9 cellular contexts compared by ENCODE assay signal in the genomic region with DNA sequence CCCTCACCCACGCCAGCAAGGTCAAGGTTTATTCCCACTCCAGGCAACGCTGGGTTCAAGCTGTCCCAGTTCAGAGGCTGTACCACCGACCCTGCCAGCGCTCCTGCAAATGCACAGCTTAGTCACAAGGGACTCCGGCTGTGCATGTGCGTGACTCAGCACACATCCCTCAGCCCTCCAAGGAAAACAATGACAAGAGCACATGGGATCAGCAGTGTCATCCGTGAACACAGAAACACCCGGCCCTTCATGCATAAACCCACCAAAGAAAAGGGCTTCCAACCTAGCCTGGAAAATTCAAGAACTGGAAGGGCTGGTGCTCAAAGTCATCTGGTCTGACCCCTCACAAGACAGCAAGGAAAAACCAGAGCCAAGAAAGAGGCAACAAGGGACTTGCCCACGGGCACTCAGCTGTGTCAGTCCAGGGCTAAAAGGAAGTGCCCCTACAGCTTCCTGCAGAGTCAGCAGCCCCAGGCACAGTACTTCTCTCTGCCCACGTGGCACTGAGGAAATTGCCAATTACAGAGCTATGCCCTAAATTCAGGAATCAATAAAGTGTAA.
DNase-seq lines count a peak whose midpoint lies in the region; ATAC-seq and TF ChIP-seq lines count a peak whose summit lies in the region.
"Had no signal": no experiment of that assay in that cellular context is flagged by ENCODE, and none has a peak within 500 bp of the region (broad histone marks: within the 10 kb centered on the region; RNA-seq: fewer than 3 reads in every experiment).

No MANE protein-coding gene starts in this region.

- no peak for TF ChIP-seq CTCF in RWPE2 (IDR thresholded peaks at IDR 0.05; ENCODE audit: poor library complexity, severe bottlenecking)

- H3K4me3 ChIP-seq in RWPE2 (ENCODE audit: severe bottlenecking): no peak overlapping the region
- H3K4me3 ChIP-seq in skeletal muscle cell (ENCODE audit: low read depth, low read length): peak overlapping the region; percentile 12

- H3K9me3 Mint-ChIP-seq in T-cell: no peaks in the 10 kb centered on the region

- H3K4me1 ChIP-seq in RWPE2 (ENCODE audit: insufficient read depth, poor library complexity, severe bottlenecking): peaks cover 40% of the 10 kb centered on the region

- POLR2A ChIA-PET in T-cell (lab: Charles Lee): no interaction called here

- H3K36me3 Mint-ChIP-seq in T-cell: no peaks in the 10 kb centered on the region

- ATAC-seq in RWPE2 (ENCODE audit: low read depth) (peak; percentile 81), T-cell (replicated peaks in 1 of 4) (no peak), GM18867 (IDR thresholded peaks at IDR 0.05; ENCODE audit: unreplicated experiment) (no peak)

- CTCF ChIA-PET in T-cell (lab: Charles Lee): interaction anchor here in 1 of 2 donors (0.7 kb wide), 1 partner anchor 9 kb away, joined by 3 read pairs; no protein-coding TSS in a partner anchor

- peak overlapping the region; percentile 51 for H3K27ac ChIP-seq in RWPE2 (ENCODE audit: poor library complexity, severe bottlenecking)

- no peaks in the 10 kb centered on the region for H3K9me3 ChIP-seq in RWPE2 (ENCODE audit: severe bottlenecking)

- no peak overlapping the region for H3K27ac Mint-ChIP-seq in T-cell

- no peaks in the 10 kb centered on the region for H3K4me1 Mint-ChIP-seq in T-cell

- H3K27me3 Mint-ChIP-seq in T-cell: peaks cover 5 to 13% of the 10 kb centered on the region in 2 donors

- H3K27me3 ChIP-seq in RWPE2 (ENCODE audit: insufficient read depth, poor library complexity, severe bottlenecking): no peaks in the 10 kb centered on the region

- H3K36me3 ChIP-seq in RWPE2 (ENCODE audit: low read depth): no peaks in the 10 kb centered on the region

- DNase-seq in GOT3 (lab: John Stamatoyannopoulos, UW) (peak; percentile 29), RWPE2 (ENCODE audit: low spot score) (no peak), germinal center (ENCODE audit: low spot score) (peak; percentile 36), skeletal muscle cell (ENCODE audit: low read depth) (peak; percentile 62), T-cell (no peak)
- no peak for DNase-seq in stimulated activated CD4-positive, alpha-beta T cell treated with anti-CD3 and anti-CD28 coated beads, Interleukin-1b, Interleukin-23, amount 100 ng/mL, for 48 hours
- no peak for DNase-seq in activated CD4-positive, CD25-positive, alpha-beta regulatory T cell (lab: John Stamatoyannopoulos, UW)
- DNase-seq: KG1 had no signal

- H3K4me3 Mint-ChIP-seq in T-cell: no peak overlapping the region

Comparison
In these comparisons a context has a peak if more than half of its experiments do, and no peak if none do; other contexts are left out.
1. DNase-seq: peak in GOT3 (single experiment), germinal center (single experiment) and skeletal muscle cell (single experiment); none in RWPE2 (single experiment), stimulated activated CD4-positive, alpha-beta T cell treated with anti-CD3 and anti-CD28 coated beads, Interleukin-1b, Interleukin-23, amount 100 ng/mL, for 48 hours (single experiment), T-cell (0 of 34) and activated CD4-positive, CD25-positive, alpha-beta regulatory T cell (0 of 4).